In genomic region chr20:37315293-37316110, GRCh38 we compare ENCODE assay signal across 8 cellular contexts. TPM values are rescaled to one million over a fixed set of nuclear protein-coding genes. Genes with fewer than 3 reads are reported as not detected.
DNase-seq lines count a peak whose midpoint lies in the region; ATAC-seq and TF ChIP-seq lines count a peak whose summit lies in the region.

No MANE protein-coding gene starts in this region.

- H3F3A ChIP-seq in PC-9 (ENCODE audit: insufficient read depth, low read depth), result no peaks in the 10 kb centered on the region; the same call in 1 of the 2 replicates

- no peak for DNase-seq in activated CD4-positive, alpha-beta memory T cell treated with anti-CD3 and anti-CD28 coated beads, Interleukin-2, amount 10 ng/mL, durations not matched to agents 7 days and 5 days
- DNase-seq in activated CD4-positive, alpha-beta memory T cell treated with anti-CD3 and anti-CD28 coated beads for 36 hours, result no peak
- DNase-seq in coronary artery (ENCODE audit: low spot score) (peak; percentile 90), G401 (ENCODE audit: low spot score) (no peak), PC-9 (no peak)
- DNase-seq in naive thymus-derived CD4-positive, alpha-beta T cell, result no peak

- H3K4me3 ChIP-seq in coronary artery (peak overlapping the region; percentile 56), PC-9 (no peak overlapping the region)
- no peak overlapping the region for H3K4me3 ChIP-seq in naive thymus-derived CD4-positive, alpha-beta T cell (ENCODE audit: low read length)

- no peak overlapping the region for H3K4me3 Mint-ChIP-seq in activated CD4-positive, alpha-beta memory T cell treated with anti-CD3 and anti-CD28 coated beads, Interleukin-2, amount 10 ng/mL, durations not matched to agents 7 days and 5 days
- no peak overlapping the region for H3K4me3 Mint-ChIP-seq in activated CD4-positive, alpha-beta memory T cell treated with anti-CD3 and anti-CD28 coated beads for 36 hours
- H3K4me3 Mint-ChIP-seq in naive thymus-derived CD4-positive, alpha-beta T cell, result peak overlapping the region in 2 of 10 donors; percentile 36 to 47

- H3K9me3 Mint-ChIP-seq in activated CD4-positive, alpha-beta memory T cell treated with anti-CD3 and anti-CD28 coated beads, Interleukin-2, amount 10 ng/mL, durations not matched to agents 7 days and 5 days, result no peaks in the 10 kb centered on the region
- H3K9me3 Mint-ChIP-seq in activated CD4-positive, alpha-beta memory T cell treated with anti-CD3 and anti-CD28 coated beads for 36 hours, result no peaks in the 10 kb centered on the region
- H3K9me3 Mint-ChIP-seq in naive thymus-derived CD4-positive, alpha-beta T cell, result no peaks in the 10 kb centered on the region

- no peak overlapping the region for H2AFZ ChIP-seq in PC-9

- H3K27me3 Mint-ChIP-seq in activated CD4-positive, alpha-beta memory T cell treated with anti-CD3 and anti-CD28 coated beads, Interleukin-2, amount 10 ng/mL, durations not matched to agents 7 days and 5 days, result no peaks in the 10 kb centered on the region
- no peaks in the 10 kb centered on the region for H3K27me3 Mint-ChIP-seq in activated CD4-positive, alpha-beta memory T cell treated with anti-CD3 and anti-CD28 coated beads for 36 hours
- H3K27me3 Mint-ChIP-seq in naive thymus-derived CD4-positive, alpha-beta T cell, result no peaks in the 10 kb centered on the region

- peaks cover 0 to 6% of the 10 kb centered on the region in 2 donors for H3K4me1 ChIP-seq in naive thymus-derived CD4-positive, alpha-beta T cell (ENCODE audit: control insufficient read depth in 2 of 2, insufficient read depth in 2 of 2, low read length in 2 of 2)
- H3K4me1 ChIP-seq in PC-9 (replicated peaks; ENCODE audit: insufficient read depth), result no peaks in the 10 kb centered on the region

- in situ Hi-C loops in G401 (cut with HindIII; ENCODE audit: low sequenced_read_pairs), result no loop called here

- POLR2A ChIA-PET in activated CD4-positive, alpha-beta memory T cell treated with anti-CD3 and anti-CD28 coated beads, Interleukin-2, amount 10 ng/mL, durations not matched to agents 7 days and 5 days (lab: Charles Lee), result interaction anchor here (0.6 kb wide), 1 partner anchor 26 kb away, joined by 3 read pairs; the partner anchor contains the start of gene MANBAL
- POLR2A ChIA-PET in activated CD4-positive, alpha-beta memory T cell treated with anti-CD3 and anti-CD28 coated beads for 36 hours (lab: Charles Lee), result no interaction called here
- POLR2A ChIA-PET in naive thymus-derived CD4-positive, alpha-beta T cell (lab: Charles Lee), result interaction anchor here (0.6 to 0.7 kb wide), 2 partner anchors 25 to 37 kb away, joined by 3 read pairs; no protein-coding TSS in a partner anchor
- POLR2A ChIA-PET in PC-9 (lab: Charles Lee; ENCODE audit: unreplicated experiment), result no interaction called here

- peak; percentile 49 for ATAC-seq in HG03457 (IDR thresholded peaks at IDR 0.05; ENCODE audit: unreplicated experiment)
- peak; percentile 14 for ATAC-seq in naive thymus-derived CD4-positive, alpha-beta T cell
- ATAC-seq in GM19035 (IDR thresholded peaks at IDR 0.05; ENCODE audit: unreplicated experiment), result no peak

- H3K27ac ChIP-seq in coronary artery (peak overlapping the region; percentile 71 to 98), PC-9 (no peak overlapping the region)
- H3K27ac ChIP-seq in naive thymus-derived CD4-positive, alpha-beta T cell (ENCODE audit: low read depth, low read length), result peak overlapping the region; percentile 57

- H3K79me2 ChIP-seq in PC-9 (ENCODE audit: low read depth), result no peaks in the 10 kb centered on the region

- TF ChIP-seq CTCF in coronary artery (IDR thresholded peaks at IDR 0.05) (no peak), PC-9 (conservative IDR thresholded peaks at IDR 0.05) (no peak)

- no peaks in the 10 kb centered on the region; the same call in 1 of the 2 replicates for H4K20me1 ChIP-seq in PC-9 (ENCODE audit: insufficient read depth)

- no peaks in the 10 kb centered on the region for H3K27me3 ChIP-seq in naive thymus-derived CD4-positive, alpha-beta T cell (ENCODE audit: control insufficient read depth in 2 of 2, insufficient read depth in 2 of 2, low read length in 2 of 2)
- no peaks in the 10 kb centered on the region for H3K27me3 ChIP-seq in PC-9 (ENCODE audit: insufficient read depth, low read depth)

- no peak overlapping the region for H3K4me2 ChIP-seq in PC-9

- intact Hi-C loops in activated CD4-positive, alpha-beta memory T cell treated with anti-CD3 and anti-CD28 coated beads for 36 hours (cut with micrococcal nuclease), result no loop called here
- intact Hi-C loops in naive thymus-derived CD4-positive, alpha-beta T cell (cut with micrococcal nuclease), result no loop called here
- intact Hi-C loops in PC-9 (cut with micrococcal nuclease; ENCODE audit: unreplicated experiment), result no loop called here

- H3K36me3 ChIP-seq in naive thymus-derived CD4-positive, alpha-beta T cell (ENCODE audit: control insufficient read depth in 2 of 3, insufficient read depth in 3 of 3, low read length in 3 of 3), result peaks cover 0 to 23% (median 0%) of the 10 kb centered on the region in 3 experiments
- H3K36me3 ChIP-seq in PC-9 (ENCODE audit: low read depth), result 0 out of 2 replicates have a peak, but pooled peaks cover 6% of the 10 kb centered on the region

- no peaks in the 10 kb centered on the region for H3K9me3 ChIP-seq in naive thymus-derived CD4-positive, alpha-beta T cell (ENCODE audit: control insufficient read depth in 2 of 3, low read length in 3 of 3)
- no peaks in the 10 kb centered on the region for H3K9me3 ChIP-seq in PC-9 (ENCODE audit: insufficient read depth, low read depth)

- H3K4me1 Mint-ChIP-seq in activated CD4-positive, alpha-beta memory T cell treated with anti-CD3 and anti-CD28 coated beads, Interleukin-2, amount 10 ng/mL, durations not matched to agents 7 days and 5 days, result peaks cover 31% of the 10 kb centered on the region
- peaks cover 17% of the 10 kb centered on the region for H3K4me1 Mint-ChIP-seq in activated CD4-positive, alpha-beta memory T cell treated with anti-CD3 and anti-CD28 coated beads for 36 hours (ENCODE audit: low read depth)
- H3K4me1 Mint-ChIP-seq in naive thymus-derived CD4-positive, alpha-beta T cell, result peaks cover 16 to 42% (median 35%) of the 10 kb centered on the region in 7 donors

- CTCF ChIA-PET in activated CD4-positive, alpha-beta memory T cell treated with anti-CD3 and anti-CD28 coated beads, Interleukin-2, amount 10 ng/mL, durations not matched to agents 7 days and 5 days (lab: Charles Lee), result no interaction called here
- CTCF ChIA-PET in activated CD4-positive, alpha-beta memory T cell treated with anti-CD3 and anti-CD28 coated beads for 36 hours (lab: Charles Lee), result no interaction called here
- CTCF ChIA-PET in naive thymus-derived CD4-positive, alpha-beta T cell (lab: Charles Lee), result no interaction called here
- CTCF ChIA-PET in PC-9 (lab: Charles Lee), result no interaction called here

- H3K36me3 Mint-ChIP-seq in activated CD4-positive, alpha-beta memory T cell treated with anti-CD3 and anti-CD28 coated beads, Interleukin-2, amount 10 ng/mL, durations not matched to agents 7 days and 5 days (ENCODE audit: low read depth), result peaks cover 19% of the 10 kb centered on the region
- peaks cover 10% of the 10 kb centered on the region for H3K36me3 Mint-ChIP-seq in activated CD4-positive, alpha-beta memory T cell treated with anti-CD3 and anti-CD28 coated beads for 36 hours
- peaks cover 0 to 18% (median 3%) of the 10 kb centered on the region in 5 donors for H3K36me3 Mint-ChIP-seq in naive thymus-derived CD4-positive, alpha-beta T cell

- H3K27ac Mint-ChIP-seq in activated CD4-positive, alpha-beta memory T cell treated with anti-CD3 and anti-CD28 coated beads, Interleukin-2, amount 10 ng/mL, durations not matched to agents 7 days and 5 days, result peak overlapping the region; percentile 67
- no peak overlapping the region for H3K27ac Mint-ChIP-seq in activated CD4-positive, alpha-beta memory T cell treated with anti-CD3 and anti-CD28 coated beads for 36 hours
- H3K27ac Mint-ChIP-seq in naive thymus-derived CD4-positive, alpha-beta T cell, result peak overlapping the region; percentile 73 to 94 (median 85)

- no TSS peak for BruUV-seq in PC-9 (replicated peaks; lab: Mats Ljungman, UMichigan)

- H3K9me2 ChIP-seq in PC-9 (ENCODE audit: insufficient read depth), result no peaks in the 10 kb centered on the region

RNA-seq across cellular contexts. Expression of gene MANBAL, which starts 26.0 kb away (rescaled TPM):
- 1 to 10 TPM; 9.0 to 9.7 TPM for total RNA-seq in activated CD4-positive, alpha-beta memory T cell treated with anti-CD3 and anti-CD28 coated beads, Interleukin-2, amount 10 ng/mL, durations not matched to agents 7 days and 5 days
- 10 to 100 TPM; 11.9 to 12.5 TPM for total RNA-seq in activated CD4-positive, alpha-beta memory T cell treated with anti-CD3 and anti-CD28 coated beads for 36 hours
- 10 to 100 TPM in 3 of 5 experiments, 1 to 10 TPM in 2; 4.2 to 12.3 (median 11.5) TPM for total RNA-seq in naive thymus-derived CD4-positive, alpha-beta T cell
- 10 to 100 TPM; 21.2 to 28.4 TPM for polyA plus RNA-seq in naive thymus-derived CD4-positive, alpha-beta T cell
- total RNA-seq in G401 (2014; rRNA removed; shearing (Covaris generic)), result 70.1 and 73.5 TPM in 2 replicates
- 44.6 and 65.7 TPM in 2 replicates for total RNA-seq in PC-9 (2021)

RNA-seq across cellular contexts. Expression of gene SRC, which starts 30.4 kb away (rescaled TPM):
- total RNA-seq in activated CD4-positive, alpha-beta memory T cell treated with anti-CD3 and anti-CD28 coated beads, Interleukin-2, amount 10 ng/mL, durations not matched to agents 7 days and 5 days, result 1 to 10 TPM; 2.6 to 2.7 TPM
- total RNA-seq in activated CD4-positive, alpha-beta memory T cell treated with anti-CD3 and anti-CD28 coated beads for 36 hours, result 1 to 10 TPM; 5.3 to 6.1 TPM
- 10 to 100 TPM in 1 of 5 experiments, 1 to 10 TPM in 4; 2.8 to 26.6 (median 4.4) TPM for total RNA-seq in naive thymus-derived CD4-positive, alpha-beta T cell
- polyA plus RNA-seq in naive thymus-derived CD4-positive, alpha-beta T cell, result under 1 TPM; 0.63 to 0.82 TPM
- 15.9 and 16.8 TPM in 2 replicates for total RNA-seq in G401 (2014; rRNA removed; shearing (Covaris generic))
- total RNA-seq in PC-9 (2021), result 56.8 and 58.4 TPM in 2 replicates

RNA-seq across cellular contexts. Expression of gene GHRH, which starts 53.9 kb away (rescaled TPM):
- not detected for total RNA-seq in activated CD4-positive, alpha-beta memory T cell treated with anti-CD3 and anti-CD28 coated beads, Interleukin-2, amount 10 ng/mL, durations not matched to agents 7 days and 5 days
- total RNA-seq in activated CD4-positive, alpha-beta memory T cell treated with anti-CD3 and anti-CD28 coated beads for 36 hours, result not detected
- not detected for total RNA-seq in naive thymus-derived CD4-positive, alpha-beta T cell
- not detected for polyA plus RNA-seq in naive thymus-derived CD4-positive, alpha-beta T cell
- total RNA-seq in G401 (2014; rRNA removed; shearing (Covaris generic)), result not detected in 2 replicates
- total RNA-seq in PC-9 (2021), result not detected in 2 replicates

Comparison
In these comparisons a context has a peak if more than half of its experiments do, and no peak if none do; other contexts are left out.
1. POLR2A ChIA-PET loops: an anchor here in activated CD4-positive, alpha-beta memory T cell treated with anti-CD3 and anti-CD28 coated beads, Interleukin-2, amount 10 ng/mL, durations not matched to agents 7 days and 5 days (0.6 kb wide) and naive thymus-derived CD4-positive, alpha-beta T cell (0.6 to 0.7 kb wide); none called in activated CD4-positive, alpha-beta memory T cell treated with anti-CD3 and anti-CD28 coated beads for 36 hours and PC-9.